In the genomic region with DNA sequence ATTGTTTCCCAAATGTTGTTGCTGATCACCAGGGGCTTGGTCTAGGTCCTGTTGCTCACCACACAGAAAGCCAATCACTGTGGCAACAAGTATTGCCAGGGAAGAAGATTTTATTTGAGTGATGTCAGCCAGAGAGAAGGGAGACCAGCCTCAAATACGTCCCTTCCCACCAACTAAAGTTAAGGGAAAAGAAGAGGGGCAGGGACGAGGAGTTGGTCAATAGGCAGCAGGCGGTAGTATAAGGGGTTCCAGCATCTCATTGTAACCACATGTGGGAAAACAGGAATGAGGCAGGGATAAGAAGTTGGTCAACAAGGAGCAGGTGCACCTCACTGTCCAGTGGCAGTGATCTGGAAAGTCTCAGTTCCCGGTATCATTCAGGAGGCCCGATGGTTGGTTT, we compare ENCODE assay signal across 22 cellular contexts.
"Had no signal": no experiment of that assay in that cellular context is flagged by ENCODE, and none has a peak within 500 bp of the region (broad histone marks: within the 10 kb centered on the region; RNA-seq: fewer than 3 reads in every experiment).

No MANE protein-coding gene starts in this region.

- H3K9me3 ChIP-seq: ovary, uterus had no signal

- H3K4me2 ChIP-seq: neural progenitor cell had no signal

- H2AFZ ChIP-seq: neural progenitor cell had no signal

- H3K27ac ChIP-seq: neural progenitor cell, ovary, psoas muscle, transverse colon, upper lobe of right lung, uterus had no signal

- H3K27me3 ChIP-seq: neural progenitor cell, ovary, transverse colon, upper lobe of right lung, uterus had no signal

- H3K36me3 ChIP-seq: neural progenitor cell, ovary, transverse colon, upper lobe of right lung, uterus had no signal

- H3K9ac ChIP-seq: neural progenitor cell had no signal

- ATAC-seq: effector memory CD8-positive, alpha-beta T cell; left colon; left ventricle myocardium superior; psoas muscle; right cardiac atrium; stimulated activated naive B cell treated with anti-CD40 and anti-IgM and Interleukin-4, amounts not matched to agents 10 μg/mL and 1 μg/mL and 100 μg/mL, for 72 hours; upper lobe of right lung had no signal

- H3K4me1 ChIP-seq: psoas muscle, transverse colon, upper lobe of right lung, uterus had no signal

- DNase-seq: cerebellar nuclear complex; cortex of kidney; effector memory CD8-positive, alpha-beta T cell; hypothalamus; immature natural killer cell; islet precursor cell; kidney glomerular epithelial cell; left colon; left ventricle myocardium superior; naive B cell; ovary; posterior cingulate gyrus; psoas muscle; right cardiac atrium; small intestine; stimulated activated CD4-positive, alpha-beta T cell treated with anti-CD3 and anti-CD28 coated beads, Interleukin-15, amount 100 ng/mL, for 24 hours; stimulated activated CD4-positive, alpha-beta T cell treated with anti-CD3 and anti-CD28 coated beads, Interleukin-2, amount 100 ng/mL, for 48 hours; stimulated activated naive B cell treated with anti-CD40 and anti-IgM and Interleukin-4, amounts not matched to agents 10 μg/mL and 1 μg/mL and 100 μg/mL, for 72 hours; transverse colon; upper lobe of right lung; uterus had no signal

- H3K4me3 ChIP-seq: neural progenitor cell, ovary, psoas muscle, transverse colon, upper lobe of right lung, uterus had no signal
